Comparison of ENCODE assay signal across 1 cellular context in genomic region chr6:157392927-157393666, GRCh38.
TF ChIP-seq lines count a peak whose summit lies in the region.

No MANE protein-coding gene starts in this region.

TF ChIP-seq in K562, 482 proteins besides CTCF, POLR2A, EP300 and RAD21 (continued from another document and continues in another):
- no peak for TF ChIP-seq ZNF584 (CRISPR knock-in tag; IDR thresholded peaks at IDR 0.05; ENCODE audit: low read depth)
- TF ChIP-seq ZFP30 (CRISPR knock-in tag; IDR thresholded peaks at IDR 0.05; ENCODE audit: borderline replicate concordance) = no peak
- TF ChIP-seq DEAF1 (CRISPR knock-in tag; IDR thresholded peaks at IDR 0.05) = 0 out of 2 replicates have a peak, but pooled peaks have one; percentile 35
- TF ChIP-seq CC2D1A (IDR thresholded peaks at IDR 0.05) = no peak
- TF ChIP-seq CREBBP (IDR thresholded peaks at IDR 0.05; ENCODE audit: low read depth, low read length) = no peak
- TF ChIP-seq CLOCK (CRISPR knock-in tag; IDR thresholded peaks at IDR 0.05; ENCODE audit: borderline replicate concordance) = no peak
- no peak for TF ChIP-seq THAP7 (CRISPR knock-in tag; IDR thresholded peaks at IDR 0.05)
- 0 out of 2 replicates have a peak, but pooled peaks have one; percentile 29 for TF ChIP-seq REST (CRISPR knock-in tag; IDR thresholded peaks at IDR 0.05; ENCODE audit: low read depth)
- no peak for TF ChIP-seq CCAR2 (IDR thresholded peaks at IDR 0.05; ENCODE audit: low read depth, low read length)
- TF ChIP-seq RBM25 (IDR thresholded peaks at IDR 0.05; ENCODE audit: low read depth, low read length, severe bottlenecking) = no peak
- TF ChIP-seq MXI1 (IDR thresholded peaks at IDR 0.05; ENCODE audit: low read depth, low read length) = no peak
- peak; percentile 27 to 45; a peak in 1 of 4 replicates for TF ChIP-seq FOXK2 (conservative IDR thresholded peaks at IDR 0.05 in 1 of 2, IDR thresholded peaks at IDR 0.05 in 1 of 2; ENCODE audit: low read depth in 2 of 2)
- TF ChIP-seq MCM5 (IDR thresholded peaks at IDR 0.05; ENCODE audit: low read depth) = no peak
- TF ChIP-seq HINFP (tag; conservative IDR thresholded peaks at IDR 0.05; ENCODE audit: low read depth) = no peak
- TF ChIP-seq ARNT (IDR thresholded peaks at IDR 0.05) = 0 out of 4 replicates have a peak, but pooled peaks of 1 of the 2 experiments have one; percentile 54
- TF ChIP-seq MTA1 (IDR thresholded peaks at IDR 0.05; ENCODE audit: borderline replicate concordance) = peak; percentile 61; the same call in 1 of the 2 replicates
- peak in 1 of 2 experiments; percentile 69; a peak in 2 of 4 replicates for TF ChIP-seq ZNF639 (CRISPR knock-in tag; conservative IDR thresholded peaks at IDR 0.05 in 1 of 2, IDR thresholded peaks at IDR 0.05 in 1 of 2)
- no peak for TF ChIP-seq ZNF277 (CRISPR knock-in tag; IDR thresholded peaks at IDR 0.05; ENCODE audit: borderline replicate concordance)
- 0 out of 2 replicates have a peak, but pooled peaks have one; percentile 16 for TF ChIP-seq ZNF445 (CRISPR knock-in tag; IDR thresholded peaks at IDR 0.05; ENCODE audit: low read depth)
- no peak for TF ChIP-seq RBM39 (optimal IDR thresholded peaks at IDR 0.05; ENCODE audit: low read depth, low read length)
- no peak; the same call in 1 of the 2 replicates for TF ChIP-seq ETV5 (CRISPR knock-in tag; IDR thresholded peaks at IDR 0.05; ENCODE audit: low read depth)
- TF ChIP-seq ZNF76 (CRISPR knock-in tag; IDR thresholded peaks at IDR 0.05; ENCODE audit: borderline replicate concordance) = no peak
- TF ChIP-seq ZBTB1 (CRISPR knock-in tag; IDR thresholded peaks at IDR 0.05; ENCODE audit: borderline replicate concordance, low read depth) = no peak
- no peak for TF ChIP-seq CSDE1 (IDR thresholded peaks at IDR 0.05)
- TF ChIP-seq HIVEP1 (CRISPR knock-in tag; IDR thresholded peaks at IDR 0.05) = no peak
- peak; percentile 60 for TF ChIP-seq MTA3 (IDR thresholded peaks at IDR 0.05; ENCODE audit: borderline replicate concordance)
- TF ChIP-seq WHSC1 (IDR thresholded peaks at IDR 0.05; ENCODE audit: low read length) = no peak
- TF ChIP-seq ZNF695 (CRISPR knock-in tag; IDR thresholded peaks at IDR 0.05) = no peak
- TF ChIP-seq BHLHE40 (IDR thresholded peaks at IDR 0.05; ENCODE audit: low read length) = peak; percentile 78
- TF ChIP-seq SAFB (IDR thresholded peaks at IDR 0.05; ENCODE audit: borderline replicate concordance, low read depth, low read length) = no peak
- TF ChIP-seq NR2C2 (CRISPR knock-in tag; IDR thresholded peaks at IDR 0.05) = no peak
- no peak for TF ChIP-seq NR2C2 (tag; IDR thresholded peaks at IDR 0.05)
- TF ChIP-seq HMG20A (CRISPR knock-in tag; conservative IDR thresholded peaks at IDR 0.05) = no peak
- no peak; the same call in 1 of the 2 replicates for TF ChIP-seq E2F1 (CRISPR knock-in tag; IDR thresholded peaks at IDR 0.05)
- TF ChIP-seq XRCC4 (IDR thresholded peaks at IDR 0.05; ENCODE audit: extremely low read depth, insufficient read depth, insufficient read length) = no peak
- TF ChIP-seq ARID3B (CRISPR knock-in tag; IDR thresholded peaks at IDR 0.05; ENCODE audit: borderline replicate concordance) = no peak
- TF ChIP-seq ELF4 (CRISPR knock-in tag; IDR thresholded peaks at IDR 0.05) = peak; percentile 27; the same call in 1 of the 2 replicates
- no peak for TF ChIP-seq ARHGAP35 (IDR thresholded peaks at IDR 0.05; ENCODE audit: partially characterized antibody)
- no peak for TF ChIP-seq HNRNPH1 (optimal IDR thresholded peaks at IDR 0.05; ENCODE audit: low read depth, low read length)
- no peak for TF ChIP-seq AFF1 (IDR thresholded peaks at IDR 0.05; ENCODE audit: low read depth in 1 of 2, partially characterized antibody in 2 of 2)
- no peak for TF ChIP-seq ZNF354B (CRISPR knock-in tag; IDR thresholded peaks at IDR 0.05)
- TF ChIP-seq ILK (tag; IDR thresholded peaks at IDR 0.05; ENCODE audit: borderline replicate concordance, low read depth) = no peak
- TF ChIP-seq ZNF134 (CRISPR knock-in tag; conservative IDR thresholded peaks at IDR 0.05) = no peak
